ENCODE assay signal across 2 cellular contexts in genomic region chr18:2376707-2377106, GRCh38.
TF ChIP-seq lines count a peak whose summit lies in the region.

No MANE protein-coding gene starts in this region.

TF ChIP-seq in K562, 482 proteins besides CTCF, POLR2A, EP300 and RAD21 (continued from another document):
- TF ChIP-seq, protein P1, sequence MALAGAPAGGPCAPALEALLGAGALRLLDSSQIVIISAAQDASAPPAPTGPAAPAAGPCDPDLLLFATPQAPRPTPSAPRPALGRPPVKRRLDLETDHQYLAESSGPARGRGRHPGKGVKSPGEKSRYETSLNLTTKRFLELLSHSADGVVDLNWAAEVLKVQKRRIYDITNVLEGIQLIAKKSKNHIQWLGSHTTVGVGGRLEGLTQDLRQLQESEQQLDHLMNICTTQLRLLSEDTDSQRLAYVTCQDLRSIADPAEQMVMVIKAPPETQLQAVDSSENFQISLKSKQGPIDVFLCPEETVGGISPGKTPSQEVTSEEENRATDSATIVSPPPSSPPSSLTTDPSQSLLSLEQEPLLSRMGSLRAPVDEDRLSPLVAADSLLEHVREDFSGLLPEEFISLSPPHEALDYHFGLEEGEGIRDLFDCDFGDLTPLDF (CRISPR knock-in tag; IDR thresholded peaks at IDR 0.05), result no peak
- peak; percentile 44; the same call in 1 of the 2 replicates for TF ChIP-seq ARID1B (IDR thresholded peaks at IDR 0.05)
- no peak for TF ChIP-seq NEUROD1 (IDR thresholded peaks at IDR 0.05; ENCODE audit: borderline replicate concordance, low read depth, low read length, partially characterized antibody)
- no peak for TF ChIP-seq PBX2 (CRISPR knock-in tag; IDR thresholded peaks at IDR 0.05; ENCODE audit: low read depth)
- TF ChIP-seq PBX2 (tag; conservative IDR thresholded peaks at IDR 0.05; ENCODE audit: low read depth), result peak; percentile 22; the same call in 1 of the 2 replicates
- 0 out of 4 replicates have a peak, but pooled peaks of 1 of the 2 experiments have one; percentile 16 for TF ChIP-seq MAZ (CRISPR knock-in tag; conservative IDR thresholded peaks at IDR 0.05 in 1 of 2, IDR thresholded peaks at IDR 0.05 in 1 of 2)
- 0 out of 2 replicates have a peak, but pooled peaks have one; percentile 22 for TF ChIP-seq CBFA2T2 (conservative IDR thresholded peaks at IDR 0.05)

TF ChIP-seq in SK-N-SH, 30 proteins besides CTCF, POLR2A, EP300 and RAD21 (continued from another document):
- TF ChIP-seq MAX (IDR thresholded peaks at IDR 0.05; ENCODE audit: low read depth) (no peak), TEAD4 (IDR thresholded peaks at IDR 0.05; ENCODE audit: borderline replicate concordance, insufficient read depth) (no peak), JUND (IDR thresholded peaks at IDR 0.05) (no peak), RFX5 (IDR thresholded peaks at IDR 0.05; ENCODE audit: low read length) (no peak), MEF2A (IDR thresholded peaks at IDR 0.05; ENCODE audit: borderline replicate concordance, low read depth) (no peak), GATA2 (CRISPR knock-in tag; IDR thresholded peaks at IDR 0.05) (no peak), FOXM1 (IDR thresholded peaks at IDR 0.05; ENCODE audit: low read depth) (no peak), EZH2phosphoT487 (IDR thresholded peaks at IDR 0.05; ENCODE audit: borderline replicate concordance, low read depth) (no peak), USF1 (IDR thresholded peaks at IDR 0.05; ENCODE audit: borderline replicate concordance, low read depth) (no peak)
